ENCODE assay signal across 30 cellular contexts in the genomic region with DNA sequence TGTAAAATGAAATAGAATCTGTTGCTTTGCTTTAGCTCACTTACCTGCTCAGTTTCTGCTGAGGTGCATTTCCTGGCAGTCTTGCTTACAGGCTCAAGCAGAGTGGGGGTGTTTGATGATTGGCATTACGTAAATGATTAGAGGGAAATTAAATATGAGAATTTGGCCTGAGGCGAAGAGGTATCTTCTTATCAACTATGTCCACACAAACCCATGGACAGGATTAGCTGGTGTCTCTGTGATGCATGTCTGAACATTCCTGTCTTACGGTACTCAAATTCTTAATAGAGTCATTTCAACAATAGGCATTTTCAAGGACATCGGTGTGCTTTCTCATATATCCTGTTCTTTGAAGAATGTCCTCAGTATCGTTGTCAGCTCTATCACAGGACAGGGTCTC.
"Had no signal": no experiment of that assay in that cellular context is flagged by ENCODE, and none has a peak within 500 bp of the region (broad histone marks: within the 10 kb centered on the region; RNA-seq: fewer than 3 reads in every experiment).

No MANE protein-coding gene starts in this region.

- H3K27ac ChIP-seq: colonic mucosa, neutrophil, skin epidermis, stomach, tibial nerve, WERI-Rb-1 had no signal

- H3K4me3 Mint-ChIP-seq: activated CD4-positive, alpha-beta T cell treated with anti-CD3 and anti-CD28 coated beads, Interleukin-2, amount 10 ng/mL, durations not matched to agents 24 days and 14 days; activated CD8-positive, alpha-beta T cell treated with anti-CD3 and anti-CD28 coated beads for 36 hours; activated naive CD8-positive, alpha-beta T cell treated with anti-CD3 and anti-CD28 coated beads, Interleukin-2, amount 50 U/mL, for 24 hours; activated T-cell treated with anti-CD3 and anti-CD28 coated beads, Interleukin-2, amount 50 U/mL, for 4 hours; activated T-helper 17 cell treated with anti-CD3 and anti-CD28 coated beads, Interleukin-2, amount 50 U/mL, for 72 hours; effector memory CD8-positive, alpha-beta T cell; immature natural killer cell; naive B cell; nephron progenitor cell; stimulated activated naive B cell treated with anti-CD40 and anti-IgM and Interleukin-4, amounts not matched to agents 10 μg/mL and 1 μg/mL and 100 μg/mL, for 72 hours had no signal

- H3K36me3 Mint-ChIP-seq: immature natural killer cell, naive B cell had no signal

- H3K9me3 Mint-ChIP-seq: activated CD4-positive, alpha-beta T cell treated with anti-CD3 and anti-CD28 coated beads, Interleukin-2, amount 10 ng/mL, durations not matched to agents 24 days and 14 days; activated CD8-positive, alpha-beta T cell treated with anti-CD3 and anti-CD28 coated beads for 36 hours; activated naive CD8-positive, alpha-beta T cell treated with anti-CD3 and anti-CD28 coated beads, Interleukin-2, amount 50 U/mL, for 24 hours; activated T-cell treated with anti-CD3 and anti-CD28 coated beads, Interleukin-2, amount 50 U/mL, for 4 hours; activated T-helper 17 cell treated with anti-CD3 and anti-CD28 coated beads, Interleukin-2, amount 50 U/mL, for 72 hours; effector memory CD8-positive, alpha-beta T cell; immature natural killer cell; naive B cell; nephron progenitor cell; stimulated activated naive B cell treated with anti-CD40 and anti-IgM and Interleukin-4, amounts not matched to agents 10 μg/mL and 1 μg/mL and 100 μg/mL, for 72 hours had no signal

- H3K4me1 Mint-ChIP-seq: activated T-helper 17 cell treated with anti-CD3 and anti-CD28 coated beads, Interleukin-2, amount 50 U/mL, for 72 hours had no signal

- H3K9me3 ChIP-seq: colonic mucosa, neutrophil, stomach, tibial nerve had no signal

- DNase-seq: activated CD4-positive, alpha-beta T cell treated with anti-CD3 and anti-CD28 coated beads, Interleukin-2, amount 10 ng/mL, durations not matched to agents 24 days and 14 days; activated CD8-positive, alpha-beta T cell treated with anti-CD3 and anti-CD28 coated beads for 36 hours; activated gamma-delta T cell treated with Interleukin-2 at 50 U/mL for 16 hours; activated naive CD4-positive, alpha-beta T cell treated with anti-CD3 and anti-CD28 coated beads, Interleukin-2, amount 50 U/mL, for 16 hours; activated naive CD8-positive, alpha-beta T cell treated with anti-CD3 and anti-CD28 coated beads, Interleukin-2, amount 50 U/mL, for 24 hours; activated T-cell treated with anti-CD3 and anti-CD28 coated beads, Interleukin-2, amount 50 U/mL, for 4 hours; anterior cingulate cortex; cerebellar nuclear complex; colonic mucosa; effector memory CD8-positive, alpha-beta T cell; hippocampal formation; immature natural killer cell; kidney; left colon; mammary epithelial cell; naive B cell; nephron progenitor cell; stimulated activated CD4-positive, alpha-beta T cell treated with anti-CD3 and anti-CD28 coated beads, Interleukin-12 subunit alpha, Interleukin-12 subunit beta, amount 100 ng/mL, for 4 hours; stimulated activated CD4-positive, alpha-beta T cell treated with anti-CD3 and anti-CD28 coated beads, Interleukin-4, amount 100 ng/mL, for 24 hours; stimulated activated CD8-positive, alpha-beta memory T cell treated with anti-CD3 and anti-CD28 coated beads, Interleukin-4, amount 100 ng/mL, for 48 hours; stimulated activated naive B cell treated with anti-CD40 and anti-IgM and Interleukin-4, amounts not matched to agents 10 μg/mL and 1 μg/mL and 100 μg/mL, for 72 hours; stomach; T-helper 9 cell; WERI-Rb-1 had no signal

- H3K4me1 ChIP-seq: colonic mucosa had no signal

- H3K27me3 Mint-ChIP-seq: activated CD8-positive, alpha-beta T cell treated with anti-CD3 and anti-CD28 coated beads for 36 hours; activated naive CD8-positive, alpha-beta T cell treated with anti-CD3 and anti-CD28 coated beads, Interleukin-2, amount 50 U/mL, for 24 hours; naive B cell; stimulated activated naive B cell treated with anti-CD40 and anti-IgM and Interleukin-4, amounts not matched to agents 10 μg/mL and 1 μg/mL and 100 μg/mL, for 72 hours had no signal

- H3K4me3 ChIP-seq: colonic mucosa, skin epidermis, stomach, tibial nerve had no signal

- H3K36me3 ChIP-seq: colonic mucosa, neutrophil had no signal

- H3K27ac Mint-ChIP-seq: activated CD4-positive, alpha-beta T cell treated with anti-CD3 and anti-CD28 coated beads, Interleukin-2, amount 10 ng/mL, durations not matched to agents 24 days and 14 days; activated CD8-positive, alpha-beta T cell treated with anti-CD3 and anti-CD28 coated beads for 36 hours; activated naive CD8-positive, alpha-beta T cell treated with anti-CD3 and anti-CD28 coated beads, Interleukin-2, amount 50 U/mL, for 24 hours; activated T-helper 17 cell treated with anti-CD3 and anti-CD28 coated beads, Interleukin-2, amount 50 U/mL, for 72 hours; effector memory CD8-positive, alpha-beta T cell; immature natural killer cell; nephron progenitor cell had no signal

- ATAC-seq: activated CD4-positive, CD25-positive, alpha-beta regulatory T cell treated with anti-CD3 and anti-CD28 coated beads, Interleukin-2, amount 50 U/mL, for 24 hours; activated CD8-positive, alpha-beta T cell treated with anti-CD3 and anti-CD28 coated beads for 36 hours; activated naive CD8-positive, alpha-beta T cell treated with anti-CD3 and anti-CD28 coated beads, Interleukin-2, amount 50 U/mL, for 24 hours; activated T-cell treated with anti-CD3 and anti-CD28 coated beads, Interleukin-2, amount 50 U/mL, for 4 hours; activated T-helper 17 cell treated with anti-CD3 and anti-CD28 coated beads, Interleukin-2, amount 50 U/mL, for 72 hours; effector memory CD8-positive, alpha-beta T cell; left colon; sciatic nerve; stimulated activated naive B cell treated with anti-CD40 and anti-IgM and Interleukin-4, amounts not matched to agents 10 μg/mL and 1 μg/mL and 100 μg/mL, for 72 hours had no signal

- H3K27me3 ChIP-seq: colonic mucosa, neutrophil, stomach, tibial nerve had no signal
